ENCODE assay signal across 23 cellular contexts in the genomic region with DNA sequence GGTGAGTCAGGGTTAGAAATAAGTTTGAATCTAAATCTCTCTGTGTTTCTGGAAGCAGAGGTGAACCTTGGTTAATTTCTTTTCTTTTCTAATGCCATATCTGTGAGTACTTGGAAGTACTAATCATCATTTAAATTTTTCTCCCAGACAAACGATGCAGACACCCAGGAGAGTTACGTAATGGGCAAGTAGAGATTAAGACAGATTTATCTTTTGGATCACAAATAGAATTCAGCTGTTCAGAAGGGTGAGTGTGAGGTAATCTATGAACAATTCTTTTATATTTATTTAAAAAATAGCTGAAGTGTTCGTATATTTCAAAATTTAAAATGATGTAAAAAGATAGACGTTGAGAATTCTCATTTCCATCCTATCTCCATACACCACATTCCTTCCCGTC. TPM values are rescaled to one million over a fixed set of nuclear protein-coding genes. Genes with fewer than 3 reads are reported as not detected.
DNase-seq lines count a peak whose midpoint lies in the region; ATAC-seq, FAIRE-seq and TF ChIP-seq lines count a peak whose summit lies in the region.
"Had no signal": no experiment of that assay in that cellular context is flagged by ENCODE, and none has a peak within 500 bp of the region (broad histone marks: within the 10 kb centered on the region; RNA-seq: fewer than 3 reads in every experiment).

No MANE protein-coding gene starts in this region.

- DNase-seq in LHCN-M2 (ENCODE audit: low read depth) (peak; percentile 2), cardiac fibroblast (ENCODE audit: low read depth in 2 of 2) (peak; percentile 5 to 18), iris pigment epithelial cell (ENCODE audit: low read depth) (peak; percentile 75), RCC 7860 (ENCODE audit: low spot score) (no peak)
- no peak for DNase-seq in activated naive CD4-positive, alpha-beta T cell treated with anti-CD3 and anti-CD28 coated beads, Interleukin-2, amount 50 U/mL, for 72 hours (ENCODE audit: low spot score in 2 of 2)
- DNase-seq: CD4-positive, alpha-beta T cell; COR-L47; DMS 273 treated with DMSO at 0.1 percent for 48 hours; DMS79 treated with DMSO at 0.1 percent for 48 hours; H7; KG1; NCI-H1092 treated with DMSO at 0.1 percent for 48 hours; NCI-H1436 treated with DMSO at 0.1 percent for 48 hours; NCI-H1930; NCI-H510A treated with DMSO at 0.1 percent for 48 hours; NCI-H774; NK-92 treated with Interleukin-12 subunit alpha and Interleukin-12 subunit beta, amount 100 ng/mL, for 24 hours; SJCRH30 had no signal

- no peak for FAIRE-seq in RCC 7860 (lab: Jason Lieb, UNC)
- FAIRE-seq: GM12878 had no signal

- H3K27ac Mint-ChIP-seq in activated naive CD4-positive, alpha-beta T cell treated with anti-CD3 and anti-CD28 coated beads, Interleukin-2, amount 50 U/mL, for 72 hours = no peak overlapping the region
- H3K27ac Mint-ChIP-seq: CD4-positive, alpha-beta T cell had no signal

- no peak for TF ChIP-seq CTCF in cardiac fibroblast (IDR thresholded peaks at IDR 0.05; ENCODE audit: low read depth, low read length)

- ATAC-seq in HG03432 (IDR thresholded peaks at IDR 0.05; ENCODE audit: unreplicated experiment) = no peak
- ATAC-seq in activated naive CD4-positive, alpha-beta T cell treated with anti-CD3 and anti-CD28 coated beads, Interleukin-2, amount 50 U/mL, for 72 hours = no peak
- no peak for ATAC-seq in GM18502 (IDR thresholded peaks at IDR 0.05; ENCODE audit: poor library complexity, unreplicated experiment)
- ATAC-seq: GM12878 had no signal

- no peaks in the 10 kb centered on the region for H3K36me3 Mint-ChIP-seq in activated naive CD4-positive, alpha-beta T cell treated with anti-CD3 and anti-CD28 coated beads, Interleukin-2, amount 50 U/mL, for 72 hours

- no peak overlapping the region for H3K4me3 ChIP-seq in cardiac fibroblast (replicated peaks in 1 of 2; ENCODE audit: low read depth in 2 of 2, low read length in 2 of 2)
- H3K4me3 ChIP-seq: BLaER1, GM12878, SJCRH30 had no signal

- H3K9me3 Mint-ChIP-seq in activated naive CD4-positive, alpha-beta T cell treated with anti-CD3 and anti-CD28 coated beads, Interleukin-2, amount 50 U/mL, for 72 hours = peaks cover 0 to 3% of the 10 kb centered on the region in 2 donors
- H3K9me3 Mint-ChIP-seq: CD4-positive, alpha-beta T cell had no signal

RNA-seq across cellular contexts. Expression of a gene that starts 11.2 kb away (rescaled TPM):
- not detected in 2 replicates for total RNA-seq in LHCN-M2 (2014; rRNA removed)
- polyA plus RNA-seq in LHCN-M2 (2012) = not detected
- total RNA-seq in activated naive CD4-positive, alpha-beta T cell treated with anti-CD3 and anti-CD28 coated beads, Interleukin-2, amount 50 U/mL, for 72 hours = not detected
- total RNA-seq: A673; CD4-positive, alpha-beta T cell; H7 had no signal
- polyA plus RNA-seq: GM12878 had no signal

RNA-seq across cellular contexts. Expression of a gene that starts 26.6 kb away (rescaled TPM):
- total RNA-seq in LHCN-M2 (2014; rRNA removed) = not detected in 2 replicates
- polyA plus RNA-seq in LHCN-M2 (2012) = 0.10 TPM
- 1 to 10 TPM; 8.3 to 8.9 TPM for total RNA-seq in activated naive CD4-positive, alpha-beta T cell treated with anti-CD3 and anti-CD28 coated beads, Interleukin-2, amount 50 U/mL, for 72 hours
- total RNA-seq: A673, H7, SJCRH30 had no signal

Comparison
In these comparisons a context has a peak if more than half of its experiments do, and no peak if none do; other contexts are left out.
1. DNase-seq: peak in LHCN-M2 (single experiment), cardiac fibroblast (2 of 2) and iris pigment epithelial cell (single experiment); none in activated naive CD4-positive, alpha-beta T cell treated with anti-CD3 and anti-CD28 coated beads, Interleukin-2, amount 50 U/mL, for 72 hours (0 of 2) and RCC 7860 (single experiment).